Comparison of ENCODE assay signal across 14 cellular contexts in genomic region chr18:59087391-59087790, GRCh38. TPM values are rescaled to one million over a fixed set of nuclear protein-coding genes. Genes with fewer than 3 reads are reported as not detected.
DNase-seq lines count a peak whose midpoint lies in the region; ATAC-seq and TF ChIP-seq lines count a peak whose summit lies in the region.
"Had no signal": no experiment of that assay in that cellular context is flagged by ENCODE, and none has a peak within 500 bp of the region (broad histone marks: within the 10 kb centered on the region; RNA-seq: fewer than 3 reads in every experiment).

No MANE protein-coding gene starts in this region.

- peaks cover 35% of the 10 kb centered on the region for H3K27me3 Mint-ChIP-seq in T-helper 17 cell

- H3K27me3 ChIP-seq in transverse colon (peaks cover 12% of the 10 kb centered on the region), adrenal gland (peaks cover 3% of the 10 kb centered on the region)
- H3K27me3 ChIP-seq: BE2C had no signal

- TF ChIP-seq CTCF in transverse colon (IDR thresholded peaks at IDR 0.05) (no peak), adrenal gland (IDR thresholded peaks at IDR 0.05) (no peak)

- no peaks in the 10 kb centered on the region for H3K4me1 ChIP-seq in transverse colon
- H3K4me1 ChIP-seq in adrenal gland (replicated peaks in 1 of 2): no peaks in the 10 kb centered on the region
- H3K4me1 ChIP-seq: BE2C, gastrocnemius medialis had no signal

- TF ChIP-seq POLR2A in transverse colon (IDR thresholded peaks at IDR 0.05) (no peak), adrenal gland (IDR thresholded peaks at IDR 0.05) (no peak)

- no peak overlapping the region for H3K4me3 Mint-ChIP-seq in T-helper 17 cell
- H3K4me3 Mint-ChIP-seq: stimulated activated memory B cell treated with anti-CD40 and anti-IgM and Interleukin-4, amounts not matched to agents 10 μg/mL and 1 μg/mL and 100 μg/mL, for 72 hours had no signal

- H3K36me3 ChIP-seq in transverse colon: no peaks in the 10 kb centered on the region
- H3K36me3 ChIP-seq in adrenal gland (replicated peaks in 1 of 2): no peaks in the 10 kb centered on the region
- H3K36me3 ChIP-seq: BE2C, gastrocnemius medialis had no signal

- H3K27ac Mint-ChIP-seq in T-helper 17 cell: no peak overlapping the region
- H3K27ac Mint-ChIP-seq: stimulated activated memory B cell treated with anti-CD40 and anti-IgM and Interleukin-4, amounts not matched to agents 10 μg/mL and 1 μg/mL and 100 μg/mL, for 72 hours had no signal

- H3K27ac ChIP-seq in transverse colon (no peak overlapping the region), adrenal gland (no peak overlapping the region)
- H3K27ac ChIP-seq: gastrocnemius medialis had no signal

- no peaks in the 10 kb centered on the region for H3K9me3 ChIP-seq in T-helper 17 cell (ENCODE audit: control insufficient read depth, low read length, poor library complexity, severe bottlenecking)
- no peaks in the 10 kb centered on the region for H3K9me3 ChIP-seq in transverse colon
- H3K9me3 ChIP-seq in adrenal gland (replicated peaks in 1 of 3): no peaks in the 10 kb centered on the region
- H3K9me3 ChIP-seq: BE2C, gastrocnemius medialis had no signal

- peaks cover 10% of the 10 kb centered on the region for H3K4me1 Mint-ChIP-seq in T-helper 17 cell

- peaks cover 2% of the 10 kb centered on the region for H3K36me3 Mint-ChIP-seq in T-helper 17 cell (ENCODE audit: low read depth)
- H3K36me3 Mint-ChIP-seq: stimulated activated memory B cell treated with anti-CD40 and anti-IgM and Interleukin-4, amounts not matched to agents 10 μg/mL and 1 μg/mL and 100 μg/mL, for 72 hours had no signal

- intact Hi-C loops in transverse colon (cut with DNase I; ENCODE audit: low total_unique reads): no loop called here
- intact Hi-C loops in adrenal gland (cut with DNase I): no loop called here

- TF ChIP-seq EP300 in transverse colon (IDR thresholded peaks at IDR 0.05; ENCODE audit: low read depth): no peak

- in situ Hi-C loops in transverse colon (cut with MboI; ENCODE audit: low pct_ligation_motif_present in 1 of 4, low pct_unique_long_range_greater_than_20kb in 1 of 4, low sequenced_read_pairs in 3 of 4): no loop called here

- peak; percentile 90 for ATAC-seq in T-helper 17 cell
- ATAC-seq: gastrocnemius medialis; sciatic nerve; stimulated activated memory B cell treated with anti-CD40 and anti-IgM and Interleukin-4, amounts not matched to agents 10 μg/mL and 1 μg/mL and 100 μg/mL, for 72 hours had no signal

- H3K4me3 ChIP-seq in transverse colon (no peak overlapping the region), adrenal gland (no peak overlapping the region)
- H3K4me3 ChIP-seq: gastrocnemius medialis had no signal

- DNase-seq in stimulated activated CD4-positive, alpha-beta T cell treated with anti-CD3 and anti-CD28 coated beads, Interleukin-1b, Interleukin-23, amount 100 ng/mL, for 48 hours: peak; percentile 11
- DNase-seq in stimulated activated CD4-positive, alpha-beta T cell treated with anti-CD3 and anti-CD28 coated beads, Interleukin-12 subunit alpha, Interleukin-12 subunit beta, amount 100 ng/mL, for 4 hours: no peak
- DNase-seq in LHCN-M2 (ENCODE audit: low read depth) (peak; percentile 8), T-helper 17 cell (no peak), transverse colon (peak; percentile 17), adrenal gland (no peak), T-helper 9 cell (no peak)
- DNase-seq: activated CD8-positive, alpha-beta memory T cell treated with anti-CD3 and anti-CD28 coated beads, Interleukin-2, amount 50 U/mL, for 4 hours; BE2C; caudate nucleus; gastrocnemius medialis; MV-4-11 had no signal

- WGBS in transverse colon (ENCODE audit: low coverage in 1 of 2), 2 donors: 55 to 72% methylated on average over 3 of the region's 3 CpGs
- 91 to 94% (median 92%) methylated on average over 3 of the region's 3 CpGs for WGBS in adrenal gland, 4 donors

RNA-seq across cellular contexts. Expression of gene SEC11C, which starts 52.3 kb away (rescaled TPM):
- total RNA-seq in LHCN-M2 (2014; rRNA removed): 10.7 and 22.6 TPM in 2 replicates
- 27.5 TPM for polyA plus RNA-seq in LHCN-M2 (2012)
- total RNA-seq in T-helper 17 cell: 10 to 100 TPM; 77.7 to 78.9 TPM
- total RNA-seq in transverse colon: 10 to 100 TPM in 3 of 4 donors, 1 to 10 TPM in 1; 8.2 to 39.7 (median 22.1) TPM
- 100 to 1,000 TPM in 2 of 8 donors, 10 to 100 TPM in 6; 41.7 to 146 (median 58.7) TPM for total RNA-seq in adrenal gland
- polyA plus RNA-seq in adrenal gland: 100 to 1,000 TPM in 1 of 3 donors, 10 to 100 TPM in 2; 31.5 to 392 (median 31.9) TPM

Comparison
In these comparisons a context has a peak if more than half of its experiments do, and no peak if none do; other contexts are left out.
1. DNase-seq: peak in stimulated activated CD4-positive, alpha-beta T cell treated with anti-CD3 and anti-CD28 coated beads, Interleukin-1b, Interleukin-23, amount 100 ng/mL, for 48 hours (single experiment), LHCN-M2 (single experiment) and transverse colon (single experiment); none in stimulated activated CD4-positive, alpha-beta T cell treated with anti-CD3 and anti-CD28 coated beads, Interleukin-12 subunit alpha, Interleukin-12 subunit beta, amount 100 ng/mL, for 4 hours (single experiment), T-helper 17 cell (0 of 3), adrenal gland (0 of 7) and T-helper 9 cell (single experiment).